In genomic region chr9:5632540-5632939, GRCh38 we compare ENCODE assay signal across 18 cellular contexts. TPM values are rescaled to one million over a fixed set of nuclear protein-coding genes. Genes with fewer than 3 reads are reported as not detected.
DNase-seq lines count a peak whose midpoint lies in the region; ATAC-seq, FAIRE-seq and TF ChIP-seq lines count a peak whose summit lies in the region.
"Had no signal": no experiment of that assay in that cellular context is flagged by ENCODE, and none has a peak within 500 bp of the region (broad histone marks: within the 10 kb centered on the region; RNA-seq: fewer than 3 reads in every experiment).

No MANE protein-coding gene starts in this region.

- no peak for TF ChIP-seq RAD21 in HepG2 (CRISPR knock-in tag; IDR thresholded peaks at IDR 0.05)

- peaks cover 39% of the 10 kb centered on the region for H3K4me1 ChIP-seq in HepG2 (ENCODE audit: insufficient read depth, low read length)
- peaks cover 0 to 16% (median 0%) of the 10 kb centered on the region in 4 donors for H3K4me1 ChIP-seq in right lobe of liver
- peaks cover 30% of the 10 kb centered on the region for H3K4me1 ChIP-seq in OCI-LY3 (ENCODE audit: low read length)
- no peaks in the 10 kb centered on the region for H3K4me1 ChIP-seq in endodermal cell (ENCODE audit: control insufficient read depth, insufficient read depth, low read length)
- H3K4me1 ChIP-seq in upper lobe of left lung = peaks cover 18 to 48% (median 34%) of the 10 kb centered on the region in 4 donors

- H3K4me2 ChIP-seq in HepG2 (ENCODE audit: low read depth, low read length) (0 out of 2 replicates have a peak overlapping the region, but pooled peaks have one; percentile 83), OCI-LY3 (ENCODE audit: low read length) (peak overlapping the region; percentile 35)

- H3K36me3 Mint-ChIP-seq in endodermal cell (ENCODE audit: low read depth) = peaks cover 11% of the 10 kb centered on the region

- H3K4me3 ChIP-seq in HepG2 (replicated peaks in 1 of 3; ENCODE audit: insufficient read depth in 1 of 3, low read depth in 2 of 3, low read length in 3 of 3) (no peak overlapping the region), right lobe of liver (no peak overlapping the region), OCI-LY3 (ENCODE audit: low read length) (no peak overlapping the region), endodermal cell (ENCODE audit: low read length) (peak overlapping the region; percentile 95), upper lobe of left lung (no peak overlapping the region)
- H3K4me3 ChIP-seq: gastroesophageal sphincter, SJCRH30, suprapubic skin had no signal

- H3K27ac Mint-ChIP-seq in endodermal cell = no peak overlapping the region
- H3K27ac Mint-ChIP-seq: activated CD4-positive, alpha-beta memory T cell treated with anti-CD3 and anti-CD28 coated beads, Interleukin-2, amount 10 ng/mL, durations not matched to agents 7 days and 5 days had no signal

- H3K36me3 ChIP-seq in HepG2 (replicated peaks in 1 of 2; ENCODE audit: control insufficient read depth in 1 of 2, insufficient read depth in 2 of 2, low read length in 2 of 2) (no peaks in the 10 kb centered on the region), right lobe of liver (no peaks in the 10 kb centered on the region), OCI-LY3 (replicated peaks; ENCODE audit: low read depth, low read length) (peaks cover 17% of the 10 kb centered on the region), endodermal cell (ENCODE audit: control insufficient read depth, insufficient read depth, low read length) (no peaks in the 10 kb centered on the region), upper lobe of left lung (no peaks in the 10 kb centered on the region)
- H3K36me3 ChIP-seq: gastroesophageal sphincter, SJCRH30, suprapubic skin had no signal

- H3K4me3 Mint-ChIP-seq in endodermal cell = no peak overlapping the region
- H3K4me3 Mint-ChIP-seq: activated CD4-positive, alpha-beta memory T cell treated with anti-CD3 and anti-CD28 coated beads, Interleukin-2, amount 10 ng/mL, durations not matched to agents 7 days and 5 days; central memory CD8-positive, alpha-beta T cell had no signal

- DNase-seq in HepG2 (ENCODE audit: low spot score) = no peak
- DNase-seq in right lobe of liver = no peak
- no peak for DNase-seq in endodermal cell
- no peak for DNase-seq in upper lobe of left lung
- no peak for DNase-seq in NCI-H82 (lab: John Stamatoyannopoulos, UW)
- no peak for DNase-seq in stimulated activated CD4-positive, alpha-beta T cell treated with anti-CD3 and anti-CD28 coated beads, Interleukin-1b, Interleukin-23, amount 100 ng/mL, for 48 hours
- DNase-seq: activated CD4-positive, alpha-beta memory T cell treated with anti-CD3 and anti-CD28 coated beads, Interleukin-2, amount 10 ng/mL, durations not matched to agents 7 days and 5 days; activated naive CD4-positive, alpha-beta T cell; activated T-cell treated with anti-CD3 and anti-CD28 coated beads for 4 hours; NCI-H1436 treated with DMSO at 0.1 percent for 48 hours; SJCRH30; T-helper 9 cell had no signal

- H3K27ac ChIP-seq in HepG2 (ENCODE audit: extremely low read length, insufficient read depth, low read length) = no peak overlapping the region
- no peak overlapping the region for H3K27ac ChIP-seq in right lobe of liver
- no peak overlapping the region for H3K27ac ChIP-seq in OCI-LY3 (ENCODE audit: low read length)
- no peak overlapping the region for H3K27ac ChIP-seq in endodermal cell (ENCODE audit: low read depth, low read length)
- H3K27ac ChIP-seq in upper lobe of left lung = no peak overlapping the region
- H3K27ac ChIP-seq: gastroesophageal sphincter, SJCRH30, suprapubic skin had no signal

- peaks cover 13% of the 10 kb centered on the region for H3K9me3 Mint-ChIP-seq in endodermal cell

- no peak for TF ChIP-seq EP300 in HepG2 (IDR thresholded peaks at IDR 0.05; ENCODE audit: low read depth in 2 of 2, low read length in 2 of 2)
- no peak for TF ChIP-seq EP300 in HepG2 (CRISPR knock-in tag; IDR thresholded peaks at IDR 0.05; ENCODE audit: borderline replicate concordance)
- no peak for TF ChIP-seq EP300 in upper lobe of left lung (IDR thresholded peaks at IDR 0.05)

- in situ Hi-C loops in HepG2 (cut with HindIII; ENCODE audit: extremely low pct_ligation_motif_present, low pct_unique_long_range_greater_than_20kb) = no loop called here

- FAIRE-seq in HepG2 (lab: Jason Lieb, UNC) = no peak

- no TSS peak for BruUV-seq in HepG2 (replicated peaks; lab: Mats Ljungman, UMichigan)

- CTCF ChIA-PET in HepG2 (lab: Yijun Ruan, JAX; ENCODE audit: low intra/inter-chr PET ratio, low total read pairs) = no interaction called here

- no peak for ATAC-seq in HepG2
- ATAC-seq in right lobe of liver = no peak
- no peak for ATAC-seq in upper lobe of left lung (ENCODE audit: low FRiP score in 2 of 2)
- no peak for ATAC-seq in HG02885 (IDR thresholded peaks at IDR 0.05; ENCODE audit: poor library complexity, unreplicated experiment)
- ATAC-seq: esophagus mucosa, gastroesophageal sphincter had no signal

- H3K4me1 Mint-ChIP-seq in endodermal cell = peaks cover 17% of the 10 kb centered on the region

- intact Hi-C loops in HepG2 (cut with micrococcal nuclease; ENCODE audit: unreplicated experiment) (no loop called here), right lobe of liver (cut with DNase I) (no loop called here)

- no peak for TF ChIP-seq POLR2A in HepG2 (IDR thresholded peaks at IDR 0.05; ENCODE audit: insufficient read depth in 1 of 2, low read depth in 2 of 2, low read length in 2 of 2)
- TF ChIP-seq POLR2A in right lobe of liver (IDR thresholded peaks at IDR 0.05) = no peak
- TF ChIP-seq POLR2A in upper lobe of left lung (IDR thresholded peaks at IDR 0.05) = no peak

- H4K20me1 ChIP-seq in HepG2 (ENCODE audit: insufficient read depth, low read length) (no peaks in the 10 kb centered on the region; the same call in 1 of the 2 replicates), OCI-LY3 (ENCODE audit: insufficient read depth, low read length) (peaks cover 60% of the 10 kb centered on the region)

- TF ChIP-seq CTCF in HepG2 (CRISPR knock-in tag; IDR thresholded peaks at IDR 0.05) (no peak), right lobe of liver (IDR thresholded peaks at IDR 0.05) (no peak), OCI-LY3 (IDR thresholded peaks at IDR 0.05; ENCODE audit: low read depth, low read length) (no peak), endodermal cell (conservative IDR thresholded peaks at IDR 0.05) (no peak), upper lobe of left lung (IDR thresholded peaks at IDR 0.05) (no peak)

- 96% methylated on average over 3 of the region's 3 CpGs for WGBS in HepG2 (ENCODE audit: low lambda C conversion rate)
- 87% methylated on average over 3 of the region's 3 CpGs for WGBS in right lobe of liver (ENCODE audit: insufficient coverage, low coverage, low lambda C conversion rate, missing lambda C conversion rate)
- WGBS in endodermal cell (ENCODE audit: insufficient coverage in 1 of 2, insufficient read length in 1 of 2), 2 experiments = 95 to 100% methylated on average over 1 to 3 of the region's 3 CpGs
- WGBS in upper lobe of left lung, 2 donors = 86 to 87% methylated on average over 3 of the region's 3 CpGs

- H3K9ac ChIP-seq in HepG2 (ENCODE audit: insufficient read depth, low read depth, low read length) (no peak overlapping the region), OCI-LY3 (ENCODE audit: low read length) (no peak overlapping the region), endodermal cell (ENCODE audit: extremely low read depth, low read length, poor library complexity, severe bottlenecking) (no peak overlapping the region)

- peaks cover 79% of the 10 kb centered on the region for H3K79me2 ChIP-seq in HepG2 (ENCODE audit: insufficient read depth, low read length)
- H3K79me2 ChIP-seq in OCI-LY3 (ENCODE audit: low read length) = peaks cover 93% of the 10 kb centered on the region

- no peaks in the 10 kb centered on the region; a peak in 1 of 5 replicates for H3K27me3 ChIP-seq in HepG2 (ENCODE audit: control insufficient read depth in 1 of 2, insufficient read depth in 2 of 2, low read length in 2 of 2)
- H3K27me3 ChIP-seq in right lobe of liver = no peaks in the 10 kb centered on the region
- H3K27me3 ChIP-seq in OCI-LY3 (ENCODE audit: low read depth, low read length) = no peaks in the 10 kb centered on the region
- no peaks in the 10 kb centered on the region for H3K27me3 ChIP-seq in endodermal cell (ENCODE audit: control insufficient read depth, insufficient read depth, low read length, poor library complexity, severe bottlenecking)
- no peaks in the 10 kb centered on the region for H3K27me3 ChIP-seq in upper lobe of left lung
- H3K27me3 ChIP-seq: gastroesophageal sphincter, SJCRH30, suprapubic skin had no signal

- H2AFZ ChIP-seq in HepG2 (ENCODE audit: low read length) (no peak overlapping the region), OCI-LY3 (ENCODE audit: low read depth, low read length) (no peak overlapping the region)

- no peaks in the 10 kb centered on the region for H3K27me3 Mint-ChIP-seq in endodermal cell (ENCODE audit: insufficient read depth)
- H3K27me3 Mint-ChIP-seq: activated CD4-positive, alpha-beta memory T cell treated with anti-CD3 and anti-CD28 coated beads, Interleukin-2, amount 10 ng/mL, durations not matched to agents 7 days and 5 days; central memory CD8-positive, alpha-beta T cell had no signal

- H3K9me3 ChIP-seq in HepG2 (ENCODE audit: low read length) (peaks cover 9% of the 10 kb centered on the region; the same call in 1 of the 2 replicates), right lobe of liver (no peaks in the 10 kb centered on the region), OCI-LY3 (ENCODE audit: insufficient read depth, low read length) (no peaks in the 10 kb centered on the region; the same call in 1 of the 2 replicates), endodermal cell (ENCODE audit: control insufficient read depth, low read length) (peaks cover 21% of the 10 kb centered on the region), upper lobe of left lung (peaks cover 0 to 5% (median 2%) of the 10 kb centered on the region in 4 donors)

- POLR2A ChIA-PET in HepG2 (lab: Yijun Ruan, JAX) = no interaction called here

RNA-seq across cellular contexts. Expression of gene RIC1, which starts 3.6 kb away (rescaled TPM):
- total RNA-seq in HepG2 (2016; rRNA removed; fragmentation: Illumina TruSeq; extraction: Trizol) (19.0 and 21.2 TPM in 2 replicates), right lobe of liver (10 to 100 TPM in 5 of 6 experiments, 1 to 10 TPM in 1; 9.7 to 18.4 (median 10.5) TPM), endodermal cell (10 to 100 TPM; 27.0 to 27.1 TPM), upper lobe of left lung (10 to 100 TPM; 21.5 to 62.9 (median 31.0) TPM)
- total RNA-seq in HepG2 (2016; cell fraction: cytosol; rRNA removed; fragmentation: Illumina TruSeq; extraction: Trizol; ENCODE audit: low read depth) = 3.0 and 3.1 TPM in 2 replicates
- total RNA-seq in HepG2 (2016; cell fraction: insoluble cytoplasmic fraction; rRNA removed; fragmentation: Illumina TruSeq; extraction: Trizol) = 18.6 and 20.2 TPM in 2 replicates
- total RNA-seq in HepG2 (2016; cell fraction: membrane; rRNA removed; fragmentation: Illumina TruSeq; extraction: Trizol) = 8.5 and 8.9 TPM in 2 replicates
- total RNA-seq in HepG2 (2016; cell fraction: nucleus; rRNA removed; fragmentation: Illumina TruSeq; extraction: Trizol) = 34.3 and 34.6 TPM in 2 replicates
- 15.9 and 18.2 TPM in 2 replicates for polyA plus RNA-seq in HepG2 (2011; rRNA removed)
- polyA plus RNA-seq in HepG2 (2011; cell fraction: cytosol; rRNA removed) = 10.9 and 13.1 TPM in 2 replicates
- polyA plus RNA-seq in HepG2 (2011; cell fraction: nucleus; rRNA removed) = 29.5 and 30.5 TPM in 2 replicates
- 9.3 and 10.5 TPM in 2 replicates for polyA plus RNA-seq in HepG2 (2012)
- 0.60 and 0.62 TPM in 2 replicates for polyA plus RNA-seq in HepG2 (2016; cell fraction: cytosol; fragmentation: Illumina TruSeq; extraction: Trizol; ENCODE audit: low read depth)
- 13.1 and 13.7 TPM in 2 replicates for polyA plus RNA-seq in HepG2 (2016; cell fraction: insoluble cytoplasmic fraction; fragmentation: Illumina TruSeq; extraction: Trizol; ENCODE audit: low read depth)
- 1.8 and 1.9 TPM in 2 replicates for polyA plus RNA-seq in HepG2 (2016; cell fraction: membrane; fragmentation: Illumina TruSeq; extraction: Trizol; ENCODE audit: low read depth)
- 22.7 and 24.7 TPM in 2 replicates for polyA plus RNA-seq in HepG2 (2016; cell fraction: nucleus; fragmentation: Illumina TruSeq; extraction: Trizol; ENCODE audit: insufficient read depth, low read depth)
- polyA minus RNA-seq in HepG2 (2011; rRNA and poly(A)+ RNA removed; ENCODE audit: low replicate concordance) = 40.6 and 43.6 TPM in 2 replicates
- 21.5 and 21.7 TPM in 2 replicates for polyA minus RNA-seq in HepG2 (2011; cell fraction: cytosol; rRNA and poly(A)+ RNA removed)
- 84.3 and 94.9 TPM in 2 replicates for polyA minus RNA-seq in HepG2 (2011; cell fraction: nucleus; rRNA and poly(A)+ RNA removed)
- polyA plus RNA-seq in endodermal cell (2013, experiment 1 of 2) = 16.5 TPM
- 17.4 TPM for polyA plus RNA-seq in endodermal cell (2013, experiment 2 of 2)
